Comparison of ENCODE assay signal across 1 cellular context in the genomic region with DNA sequence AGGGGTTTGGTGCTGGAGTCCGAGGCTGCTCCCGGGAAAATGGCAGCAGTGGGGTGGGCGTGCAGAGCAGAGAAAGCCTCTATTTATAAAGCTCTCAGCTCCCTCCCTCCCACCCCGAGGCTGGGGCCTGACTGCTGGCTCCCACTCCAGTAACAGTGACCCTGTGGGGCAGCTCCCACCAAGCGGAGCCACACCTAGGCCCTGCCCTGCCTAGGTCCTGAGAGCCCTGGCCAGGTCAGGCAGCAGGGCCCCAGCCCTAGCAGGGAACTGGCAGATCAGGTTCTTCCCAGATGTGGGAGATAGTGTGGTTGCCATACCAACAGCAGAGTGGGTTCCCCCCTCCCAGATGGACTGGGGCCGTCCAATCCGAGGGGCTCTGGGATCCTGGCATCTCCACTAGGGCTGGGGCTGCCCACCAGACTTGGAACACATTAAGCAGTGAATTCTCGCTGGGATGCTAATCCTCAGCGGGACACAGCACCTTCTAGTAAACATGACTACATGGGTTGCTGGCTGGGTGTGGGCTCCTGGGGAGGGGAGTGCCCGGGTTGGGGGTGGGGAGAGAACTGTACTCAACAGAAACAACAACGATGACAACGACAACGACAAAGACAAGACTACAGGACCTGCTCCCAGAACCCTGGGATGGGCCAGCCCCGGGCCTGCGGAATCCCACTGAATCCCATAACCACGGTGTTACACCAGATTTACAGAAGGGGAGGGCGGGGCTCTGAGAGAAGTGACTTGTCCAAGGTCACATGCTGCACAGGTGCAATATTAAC.
TF ChIP-seq lines count a peak whose summit lies in the region.

No MANE protein-coding gene starts in this region.

TF ChIP-seq in HepG2, 621 proteins besides CTCF, POLR2A, EP300 and RAD21 (continued from another document):
- TF ChIP-seq, protein P1, sequence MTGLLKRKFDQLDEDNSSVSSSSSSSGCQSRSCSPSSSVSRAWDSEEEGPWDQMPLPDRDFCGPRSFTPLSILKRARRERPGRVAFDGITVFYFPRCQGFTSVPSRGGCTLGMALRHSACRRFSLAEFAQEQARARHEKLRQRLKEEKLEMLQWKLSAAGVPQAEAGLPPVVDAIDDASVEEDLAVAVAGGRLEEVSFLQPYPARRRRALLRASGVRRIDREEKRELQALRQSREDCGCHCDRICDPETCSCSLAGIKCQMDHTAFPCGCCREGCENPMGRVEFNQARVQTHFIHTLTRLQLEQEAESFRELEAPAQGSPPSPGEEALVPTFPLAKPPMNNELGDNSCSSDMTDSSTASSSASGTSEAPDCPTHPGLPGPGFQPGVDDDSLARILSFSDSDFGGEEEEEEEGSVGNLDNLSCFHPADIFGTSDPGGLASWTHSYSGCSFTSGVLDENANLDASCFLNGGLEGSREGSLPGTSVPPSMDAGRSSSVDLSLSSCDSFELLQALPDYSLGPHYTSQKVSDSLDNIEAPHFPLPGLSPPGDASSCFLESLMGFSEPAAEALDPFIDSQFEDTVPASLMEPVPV (CRISPR knock-in tag; IDR thresholded peaks at IDR 0.05) = no peak
- TF ChIP-seq ZNF776 (CRISPR knock-in tag; IDR thresholded peaks at IDR 0.05) = no peak
- TF ChIP-seq NFE2L2 (IDR thresholded peaks at IDR 0.05; ENCODE audit: low read length) = no peak
- TF ChIP-seq, protein P2, sequence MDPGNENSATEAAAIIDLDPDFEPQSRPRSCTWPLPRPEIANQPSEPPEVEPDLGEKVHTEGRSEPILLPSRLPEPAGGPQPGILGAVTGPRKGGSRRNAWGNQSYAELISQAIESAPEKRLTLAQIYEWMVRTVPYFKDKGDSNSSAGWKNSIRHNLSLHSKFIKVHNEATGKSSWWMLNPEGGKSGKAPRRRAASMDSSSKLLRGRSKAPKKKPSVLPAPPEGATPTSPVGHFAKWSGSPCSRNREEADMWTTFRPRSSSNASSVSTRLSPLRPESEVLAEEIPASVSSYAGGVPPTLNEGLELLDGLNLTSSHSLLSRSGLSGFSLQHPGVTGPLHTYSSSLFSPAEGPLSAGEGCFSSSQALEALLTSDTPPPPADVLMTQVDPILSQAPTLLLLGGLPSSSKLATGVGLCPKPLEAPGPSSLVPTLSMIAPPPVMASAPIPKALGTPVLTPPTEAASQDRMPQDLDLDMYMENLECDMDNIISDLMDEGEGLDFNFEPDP (CRISPR knock-in tag; conservative IDR thresholded peaks at IDR 0.05) = no peak
- TF ChIP-seq YY1 (IDR thresholded peaks at IDR 0.05; ENCODE audit: insufficient read depth, insufficient replicate concordance, low read depth, low read length) = no peak
TF ChIP-seq in HepG2: peak in this region for 7.
